In genomic region chr5:5326126-5326758, GRCh38 we compare ENCODE assay signal across 2 cellular contexts.
TF ChIP-seq lines count a peak whose summit lies in the region.

No MANE protein-coding gene starts in this region.

TF ChIP-seq in GM23338, 12 proteins besides CTCF, POLR2A, EP300 and RAD21 (continued from another document):
- no peak for TF ChIP-seq ETS1 (IDR thresholded peaks at IDR 0.05)
- TF ChIP-seq EZH2 (IDR thresholded peaks at IDR 0.05; ENCODE audit: low read depth, unreplicated experiment): no peak
- TF ChIP-seq, protein P1, sequence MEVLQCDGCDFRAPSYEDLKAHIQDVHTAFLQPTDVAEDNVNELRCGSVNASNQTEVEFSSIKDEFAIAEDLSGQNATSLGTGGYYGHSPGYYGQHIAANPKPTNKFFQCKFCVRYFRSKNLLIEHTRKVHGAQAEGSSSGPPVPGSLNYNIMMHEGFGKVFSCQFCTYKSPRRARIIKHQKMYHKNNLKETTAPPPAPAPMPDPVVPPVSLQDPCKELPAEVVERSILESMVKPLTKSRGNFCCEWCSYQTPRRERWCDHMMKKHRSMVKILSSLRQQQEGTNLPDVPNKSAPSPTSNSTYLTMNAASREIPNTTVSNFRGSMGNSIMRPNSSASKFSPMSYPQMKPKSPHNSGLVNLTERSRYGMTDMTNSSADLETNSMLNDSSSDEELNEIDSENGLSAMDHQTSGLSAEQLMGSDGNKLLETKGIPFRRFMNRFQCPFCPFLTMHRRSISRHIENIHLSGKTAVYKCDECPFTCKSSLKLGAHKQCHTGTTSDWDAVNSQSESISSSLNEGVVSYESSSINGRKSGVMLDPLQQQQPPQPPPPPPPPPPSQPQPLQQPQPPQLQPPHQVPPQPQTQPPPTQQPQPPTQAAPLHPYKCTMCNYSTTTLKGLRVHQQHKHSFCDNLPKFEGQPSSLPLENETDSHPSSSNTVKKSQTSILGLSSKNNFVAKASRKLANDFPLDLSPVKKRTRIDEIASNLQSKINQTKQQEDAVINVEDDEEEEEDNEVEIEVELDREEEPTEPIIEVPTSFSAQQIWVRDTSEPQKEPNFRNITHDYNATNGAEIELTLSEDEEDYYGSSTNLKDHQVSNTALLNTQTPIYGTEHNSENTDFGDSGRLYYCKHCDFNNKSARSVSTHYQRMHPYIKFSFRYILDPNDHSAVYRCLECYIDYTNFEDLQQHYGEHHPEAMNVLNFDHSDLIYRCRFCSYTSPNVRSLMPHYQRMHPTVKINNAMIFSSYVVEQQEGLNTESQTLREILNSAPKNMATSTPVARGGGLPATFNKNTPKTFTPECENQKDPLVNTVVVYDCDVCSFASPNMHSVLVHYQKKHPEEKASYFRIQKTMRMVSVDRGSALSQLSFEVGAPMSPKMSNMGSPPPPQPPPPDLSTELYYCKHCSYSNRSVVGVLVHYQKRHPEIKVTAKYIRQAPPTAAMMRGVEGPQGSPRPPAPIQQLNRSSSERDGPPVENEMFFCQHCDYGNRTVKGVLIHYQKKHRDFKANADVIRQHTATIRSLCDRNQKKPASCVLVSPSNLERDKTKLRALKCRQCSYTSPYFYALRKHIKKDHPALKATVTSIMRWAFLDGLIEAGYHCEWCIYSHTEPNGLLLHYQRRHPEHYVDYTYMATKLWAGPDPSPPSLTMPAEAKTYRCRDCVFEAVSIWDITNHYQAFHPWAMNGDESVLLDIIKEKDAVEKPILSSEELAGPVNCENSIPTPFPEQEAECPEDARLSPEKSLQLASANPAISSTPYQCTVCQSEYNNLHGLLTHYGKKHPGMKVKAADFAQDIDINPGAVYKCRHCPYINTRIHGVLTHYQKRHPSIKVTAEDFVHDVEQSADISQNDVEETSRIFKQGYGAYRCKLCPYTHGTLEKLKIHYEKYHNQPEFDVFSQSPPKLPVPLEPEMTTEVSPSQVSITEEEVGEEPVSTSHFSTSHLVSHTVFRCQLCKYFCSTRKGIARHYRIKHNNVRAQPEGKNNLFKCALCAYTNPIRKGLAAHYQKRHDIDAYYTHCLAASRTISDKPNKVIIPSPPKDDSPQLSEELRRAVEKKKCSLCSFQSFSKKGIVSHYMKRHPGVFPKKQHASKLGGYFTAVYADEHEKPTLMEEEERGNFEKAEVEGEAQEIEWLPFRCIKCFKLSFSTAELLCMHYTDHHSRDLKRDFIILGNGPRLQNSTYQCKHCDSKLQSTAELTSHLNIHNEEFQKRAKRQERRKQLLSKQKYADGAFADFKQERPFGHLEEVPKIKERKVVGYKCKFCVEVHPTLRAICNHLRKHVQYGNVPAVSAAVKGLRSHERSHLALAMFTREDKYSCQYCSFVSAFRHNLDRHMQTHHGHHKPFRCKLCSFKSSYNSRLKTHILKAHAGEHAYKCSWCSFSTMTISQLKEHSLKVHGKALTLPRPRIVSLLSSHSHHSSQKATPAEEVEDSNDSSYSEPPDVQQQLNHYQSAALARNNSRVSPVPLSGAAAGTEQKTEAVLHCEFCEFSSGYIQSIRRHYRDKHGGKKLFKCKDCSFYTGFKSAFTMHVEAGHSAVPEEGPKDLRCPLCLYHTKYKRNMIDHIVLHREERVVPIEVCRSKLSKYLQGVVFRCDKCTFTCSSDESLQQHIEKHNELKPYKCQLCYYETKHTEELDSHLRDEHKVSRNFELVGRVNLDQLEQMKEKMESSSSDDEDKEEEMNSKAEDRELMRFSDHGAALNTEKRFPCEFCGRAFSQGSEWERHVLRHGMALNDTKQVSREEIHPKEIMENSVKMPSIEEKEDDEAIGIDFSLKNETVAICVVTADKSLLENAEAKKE (CRISPR knock-in tag; IDR thresholded peaks at IDR 0.05): no peak
- no peak for TF ChIP-seq POLR2AphosphoS5 (IDR thresholded peaks at IDR 0.05; ENCODE audit: low read depth)
- no peak for TF ChIP-seq STAT1 (IDR thresholded peaks at IDR 0.05; ENCODE audit: unreplicated experiment)
- TF ChIP-seq ZNF331 (CRISPR knock-in tag; IDR thresholded peaks at IDR 0.05; ENCODE audit: low read depth): no peak
- no peak for TF ChIP-seq JUNB (IDR thresholded peaks at IDR 0.05; ENCODE audit: unreplicated experiment)
- no peak for TF ChIP-seq NANOG (IDR thresholded peaks at IDR 0.05; ENCODE audit: borderline replicate concordance)
- TF ChIP-seq REST (IDR thresholded peaks at IDR 0.05; ENCODE audit: unreplicated experiment): no peak
TF ChIP-seq in GM23338: peak in this region for 0.

TF ChIP-seq in WTC11, 78 proteins besides CTCF, POLR2A, EP300 and RAD21 (continued from another document):
- TF ChIP-seq, protein P2, sequence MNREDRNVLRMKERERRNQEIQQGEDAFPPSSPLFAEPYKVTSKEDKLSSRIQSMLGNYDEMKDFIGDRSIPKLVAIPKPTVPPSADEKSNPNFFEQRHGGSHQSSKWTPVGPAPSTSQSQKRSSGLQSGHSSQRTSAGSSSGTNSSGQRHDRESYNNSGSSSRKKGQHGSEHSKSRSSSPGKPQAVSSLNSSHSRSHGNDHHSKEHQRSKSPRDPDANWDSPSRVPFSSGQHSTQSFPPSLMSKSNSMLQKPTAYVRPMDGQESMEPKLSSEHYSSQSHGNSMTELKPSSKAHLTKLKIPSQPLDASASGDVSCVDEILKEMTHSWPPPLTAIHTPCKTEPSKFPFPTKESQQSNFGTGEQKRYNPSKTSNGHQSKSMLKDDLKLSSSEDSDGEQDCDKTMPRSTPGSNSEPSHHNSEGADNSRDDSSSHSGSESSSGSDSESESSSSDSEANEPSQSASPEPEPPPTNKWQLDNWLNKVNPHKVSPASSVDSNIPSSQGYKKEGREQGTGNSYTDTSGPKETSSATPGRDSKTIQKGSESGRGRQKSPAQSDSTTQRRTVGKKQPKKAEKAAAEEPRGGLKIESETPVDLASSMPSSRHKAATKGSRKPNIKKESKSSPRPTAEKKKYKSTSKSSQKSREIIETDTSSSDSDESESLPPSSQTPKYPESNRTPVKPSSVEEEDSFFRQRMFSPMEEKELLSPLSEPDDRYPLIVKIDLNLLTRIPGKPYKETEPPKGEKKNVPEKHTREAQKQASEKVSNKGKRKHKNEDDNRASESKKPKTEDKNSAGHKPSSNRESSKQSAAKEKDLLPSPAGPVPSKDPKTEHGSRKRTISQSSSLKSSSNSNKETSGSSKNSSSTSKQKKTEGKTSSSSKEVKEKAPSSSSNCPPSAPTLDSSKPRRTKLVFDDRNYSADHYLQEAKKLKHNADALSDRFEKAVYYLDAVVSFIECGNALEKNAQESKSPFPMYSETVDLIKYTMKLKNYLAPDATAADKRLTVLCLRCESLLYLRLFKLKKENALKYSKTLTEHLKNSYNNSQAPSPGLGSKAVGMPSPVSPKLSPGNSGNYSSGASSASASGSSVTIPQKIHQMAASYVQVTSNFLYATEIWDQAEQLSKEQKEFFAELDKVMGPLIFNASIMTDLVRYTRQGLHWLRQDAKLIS (CRISPR knock-in tag; IDR thresholded peaks at IDR 0.05; ENCODE audit: borderline replicate concordance): no peak
- TF ChIP-seq, protein P3, sequence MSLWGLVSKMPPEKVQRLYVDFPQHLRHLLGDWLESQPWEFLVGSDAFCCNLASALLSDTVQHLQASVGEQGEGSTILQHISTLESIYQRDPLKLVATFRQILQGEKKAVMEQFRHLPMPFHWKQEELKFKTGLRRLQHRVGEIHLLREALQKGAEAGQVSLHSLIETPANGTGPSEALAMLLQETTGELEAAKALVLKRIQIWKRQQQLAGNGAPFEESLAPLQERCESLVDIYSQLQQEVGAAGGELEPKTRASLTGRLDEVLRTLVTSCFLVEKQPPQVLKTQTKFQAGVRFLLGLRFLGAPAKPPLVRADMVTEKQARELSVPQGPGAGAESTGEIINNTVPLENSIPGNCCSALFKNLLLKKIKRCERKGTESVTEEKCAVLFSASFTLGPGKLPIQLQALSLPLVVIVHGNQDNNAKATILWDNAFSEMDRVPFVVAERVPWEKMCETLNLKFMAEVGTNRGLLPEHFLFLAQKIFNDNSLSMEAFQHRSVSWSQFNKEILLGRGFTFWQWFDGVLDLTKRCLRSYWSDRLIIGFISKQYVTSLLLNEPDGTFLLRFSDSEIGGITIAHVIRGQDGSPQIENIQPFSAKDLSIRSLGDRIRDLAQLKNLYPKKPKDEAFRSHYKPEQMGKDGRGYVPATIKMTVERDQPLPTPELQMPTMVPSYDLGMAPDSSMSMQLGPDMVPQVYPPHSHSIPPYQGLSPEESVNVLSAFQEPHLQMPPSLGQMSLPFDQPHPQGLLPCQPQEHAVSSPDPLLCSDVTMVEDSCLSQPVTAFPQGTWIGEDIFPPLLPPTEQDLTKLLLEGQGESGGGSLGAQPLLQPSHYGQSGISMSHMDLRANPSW (CRISPR knock-in tag; conservative IDR thresholded peaks at IDR 0.05; ENCODE audit: low read depth): no peak
- peak; percentile 55; the same call in 1 of the 2 replicates for TF ChIP-seq ZNF423 (CRISPR knock-in tag; IDR thresholded peaks at IDR 0.05)
- TF ChIP-seq ZSCAN18 (CRISPR knock-in tag; IDR thresholded peaks at IDR 0.05): no peak
TF ChIP-seq in WTC11: peak in this region for 1.
